ENCODE assay signal across 35 cellular contexts in genomic region chr3:25237602-25238001, GRCh38.
"Had no signal": no experiment of that assay in that cellular context is flagged by ENCODE, and none has a peak within 500 bp of the region (broad histone marks: within the 10 kb centered on the region; RNA-seq: fewer than 3 reads in every experiment).

No MANE protein-coding gene starts in this region.

- H3K4me3 ChIP-seq: MG63 had no signal

- H3K27me3 ChIP-seq: MG63 had no signal

- DNase-seq: Karpas-422, Kasumi-1, MG63, MM.1S, MV-4-11, NCI-H1048, NCI-H1092, NCI-H1092 treated with DMSO at 0.1 percent for 48 hours, NCI-H1105, NCI-H1105 treated with DMSO at 0.1 percent for 48 hours, NCI-H1417, NCI-H1417 treated with DMSO at 0.1 percent for 48 hours, NCI-H1436, NCI-H1436 treated with DMSO at 0.1 percent for 48 hours, NCI-H146, NCI-H1694, NCI-H1694 treated with DMSO at 0.1 percent for 48 hours, NCI-H187, NCI-H187 treated with DMSO at 0.1 percent for 48 hours, NCI-H1930, NCI-H2029, NCI-H2029 treated with DMSO at 0.1 percent for 48 hours, NCI-H2081, NCI-H2081 treated with DMSO at 0.1 percent for 48 hours, NCI-H2107, NCI-H2171, NCI-H2171 treated with DMSO at 0.1 percent for 48 hours, NCI-H2227 treated with DMSO at 0.1 percent for 48 hours, NCI-H226, NCI-H345, NCI-H446, NCI-H446 treated with DMSO at 0.1 percent for 48 hours, NCI-H510A, NCI-H510A treated with DMSO at 0.1 percent for 48 hours, NCI-H524 had no signal

- H3K36me3 ChIP-seq: MG63 had no signal

- H3K9me3 ChIP-seq: MG63 had no signal
